ENCODE assay signal across 2 cellular contexts in the genomic region with DNA sequence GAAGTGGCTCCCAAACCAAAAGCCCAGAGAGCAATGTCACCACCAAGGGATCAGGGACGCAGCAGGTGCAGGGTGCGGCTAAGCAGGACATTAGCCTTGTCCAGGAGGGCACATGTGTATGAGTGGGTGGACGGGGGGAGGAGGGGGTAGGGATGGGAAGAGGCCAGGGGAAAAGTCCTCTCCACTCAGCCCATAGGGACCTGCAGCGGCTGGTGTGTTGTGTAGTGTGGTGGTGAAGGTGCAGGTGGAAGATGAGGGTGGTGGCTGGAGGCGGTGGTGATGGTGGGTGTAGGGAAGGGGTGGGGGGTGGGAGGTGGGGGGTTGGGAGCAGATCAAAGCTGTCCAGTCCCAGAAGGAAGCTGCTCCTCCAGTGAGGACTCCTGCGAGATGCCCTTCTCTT.
TF ChIP-seq lines count a peak whose summit lies in the region.

No MANE protein-coding gene starts in this region.

TF ChIP-seq in SK-N-SH, 30 proteins besides CTCF, POLR2A, EP300 and RAD21:
- TF ChIP-seq, protein P1, sequence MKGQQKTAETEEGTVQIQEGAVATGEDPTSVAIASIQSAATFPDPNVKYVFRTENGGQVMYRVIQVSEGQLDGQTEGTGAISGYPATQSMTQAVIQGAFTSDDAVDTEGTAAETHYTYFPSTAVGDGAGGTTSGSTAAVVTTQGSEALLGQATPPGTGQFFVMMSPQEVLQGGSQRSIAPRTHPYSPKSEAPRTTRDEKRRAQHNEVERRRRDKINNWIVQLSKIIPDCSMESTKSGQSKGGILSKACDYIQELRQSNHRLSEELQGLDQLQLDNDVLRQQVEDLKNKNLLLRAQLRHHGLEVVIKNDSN (IDR thresholded peaks at IDR 0.05; ENCODE audit: borderline replicate concordance, low read depth): no peak
- TF ChIP-seq MXI1 (IDR thresholded peaks at IDR 0.05; ENCODE audit: low read depth, low read length): no peak
- no peak for TF ChIP-seq YY1 (IDR thresholded peaks at IDR 0.05; ENCODE audit: low read depth)
- no peak for TF ChIP-seq REST (IDR thresholded peaks at IDR 0.05; ENCODE audit: low read depth, low read length)
- TF ChIP-seq CHD2 (IDR thresholded peaks at IDR 0.05; ENCODE audit: low read length, partially characterized antibody): no peak
- no peak for TF ChIP-seq RCOR1 (IDR thresholded peaks at IDR 0.05; ENCODE audit: low read length)
- TF ChIP-seq FOXJ3 (CRISPR knock-in tag; IDR thresholded peaks at IDR 0.05): no peak
- no peak for TF ChIP-seq TCF12 (IDR thresholded peaks at IDR 0.05)
- TF ChIP-seq PBX3 (IDR thresholded peaks at IDR 0.05): no peak
- TF ChIP-seq JUND (IDR thresholded peaks at IDR 0.05): no peak
- TF ChIP-seq EZH2phosphoT487 (IDR thresholded peaks at IDR 0.05; ENCODE audit: borderline replicate concordance, low read depth): no peak
- TF ChIP-seq, protein P2, sequence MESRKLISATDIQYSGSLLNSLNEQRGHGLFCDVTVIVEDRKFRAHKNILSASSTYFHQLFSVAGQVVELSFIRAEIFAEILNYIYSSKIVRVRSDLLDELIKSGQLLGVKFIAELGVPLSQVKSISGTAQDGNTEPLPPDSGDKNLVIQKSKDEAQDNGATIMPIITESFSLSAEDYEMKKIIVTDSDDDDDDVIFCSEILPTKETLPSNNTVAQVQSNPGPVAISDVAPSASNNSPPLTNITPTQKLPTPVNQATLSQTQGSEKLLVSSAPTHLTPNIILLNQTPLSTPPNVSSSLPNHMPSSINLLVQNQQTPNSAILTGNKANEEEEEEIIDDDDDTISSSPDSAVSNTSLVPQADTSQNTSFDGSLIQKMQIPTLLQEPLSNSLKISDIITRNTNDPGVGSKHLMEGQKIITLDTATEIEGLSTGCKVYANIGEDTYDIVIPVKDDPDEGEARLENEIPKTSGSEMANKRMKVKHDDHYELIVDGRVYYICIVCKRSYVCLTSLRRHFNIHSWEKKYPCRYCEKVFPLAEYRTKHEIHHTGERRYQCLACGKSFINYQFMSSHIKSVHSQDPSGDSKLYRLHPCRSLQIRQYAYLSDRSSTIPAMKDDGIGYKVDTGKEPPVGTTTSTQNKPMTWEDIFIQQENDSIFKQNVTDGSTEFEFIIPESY (IDR thresholded peaks at IDR 0.05; ENCODE audit: borderline replicate concordance, low read depth): no peak
- TF ChIP-seq TAF1 (IDR thresholded peaks at IDR 0.05; ENCODE audit: borderline replicate concordance, low read depth, low read length): no peak
- TF ChIP-seq RFX5 (IDR thresholded peaks at IDR 0.05; ENCODE audit: low read length): no peak

TF ChIP-seq in SK-N-SH treated with all-trans-retinoic acid at 6 μM for 48 hours, 23 proteins besides CTCF, POLR2A, EP300 and RAD21 (continued from another document):
- TF ChIP-seq, protein P3, sequence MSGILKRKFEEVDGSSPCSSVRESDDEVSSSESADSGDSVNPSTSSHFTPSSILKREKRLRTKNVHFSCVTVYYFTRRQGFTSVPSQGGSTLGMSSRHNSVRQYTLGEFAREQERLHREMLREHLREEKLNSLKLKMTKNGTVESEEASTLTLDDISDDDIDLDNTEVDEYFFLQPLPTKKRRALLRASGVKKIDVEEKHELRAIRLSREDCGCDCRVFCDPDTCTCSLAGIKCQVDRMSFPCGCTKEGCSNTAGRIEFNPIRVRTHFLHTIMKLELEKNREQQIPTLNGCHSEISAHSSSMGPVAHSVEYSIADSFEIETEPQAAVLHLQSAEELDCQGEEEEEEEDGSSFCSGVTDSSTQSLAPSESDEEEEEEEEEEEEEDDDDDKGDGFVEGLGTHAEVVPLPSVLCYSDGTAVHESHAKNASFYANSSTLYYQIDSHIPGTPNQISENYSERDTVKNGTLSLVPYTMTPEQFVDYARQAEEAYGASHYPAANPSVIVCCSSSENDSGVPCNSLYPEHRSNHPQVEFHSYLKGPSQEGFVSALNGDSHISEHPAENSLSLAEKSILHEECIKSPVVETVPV (CRISPR knock-in tag; IDR thresholded peaks at IDR 0.05): no peak
- TF ChIP-seq OSR1 (CRISPR knock-in tag; IDR thresholded peaks at IDR 0.05): no peak
